ENCODE assay signal across 1 cellular context in the genomic region with DNA sequence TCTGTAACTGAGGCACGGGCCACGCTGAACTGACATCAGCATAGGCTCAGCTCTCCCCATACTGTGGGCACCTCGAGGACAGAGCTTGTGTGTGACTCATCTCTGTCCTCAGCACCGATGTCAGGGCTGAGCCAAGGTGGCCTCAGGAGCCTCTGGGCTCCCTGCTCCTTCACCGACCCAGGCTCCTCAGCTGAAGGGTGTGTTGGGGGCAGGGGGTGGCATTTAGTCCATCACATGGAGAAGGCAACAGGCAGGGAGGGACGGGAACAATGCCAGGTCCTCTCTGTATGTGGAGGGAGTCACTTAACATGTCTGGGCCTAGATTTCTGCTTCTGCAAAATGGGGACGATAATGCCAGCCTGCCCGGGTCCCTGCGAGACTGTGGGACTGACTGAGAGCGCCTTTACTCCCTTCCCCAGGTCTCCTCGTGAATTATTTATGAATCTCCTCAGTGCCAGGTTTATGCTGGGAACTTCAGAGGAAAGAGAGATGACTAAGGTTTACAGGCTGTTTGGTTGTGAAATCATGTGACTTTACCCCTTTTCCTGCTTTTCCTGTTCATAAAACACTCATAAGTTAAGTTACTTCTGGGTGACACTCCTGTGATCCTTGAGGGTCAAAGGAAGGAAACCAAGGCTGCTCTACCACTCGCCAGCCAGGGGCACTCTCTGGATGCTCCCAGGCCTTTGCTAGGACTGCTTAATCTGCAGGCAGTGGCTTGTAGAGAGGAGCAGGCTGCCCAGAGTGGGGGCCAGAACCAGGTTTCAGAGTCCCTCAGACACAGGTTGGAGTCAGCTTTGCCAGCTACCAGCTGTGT.
TF ChIP-seq lines count a peak whose summit lies in the region.

No MANE protein-coding gene starts in this region.

TF ChIP-seq in WTC11, 78 proteins besides CTCF, POLR2A, EP300 and RAD21 (continued from another document):
- TF ChIP-seq, protein P1, sequence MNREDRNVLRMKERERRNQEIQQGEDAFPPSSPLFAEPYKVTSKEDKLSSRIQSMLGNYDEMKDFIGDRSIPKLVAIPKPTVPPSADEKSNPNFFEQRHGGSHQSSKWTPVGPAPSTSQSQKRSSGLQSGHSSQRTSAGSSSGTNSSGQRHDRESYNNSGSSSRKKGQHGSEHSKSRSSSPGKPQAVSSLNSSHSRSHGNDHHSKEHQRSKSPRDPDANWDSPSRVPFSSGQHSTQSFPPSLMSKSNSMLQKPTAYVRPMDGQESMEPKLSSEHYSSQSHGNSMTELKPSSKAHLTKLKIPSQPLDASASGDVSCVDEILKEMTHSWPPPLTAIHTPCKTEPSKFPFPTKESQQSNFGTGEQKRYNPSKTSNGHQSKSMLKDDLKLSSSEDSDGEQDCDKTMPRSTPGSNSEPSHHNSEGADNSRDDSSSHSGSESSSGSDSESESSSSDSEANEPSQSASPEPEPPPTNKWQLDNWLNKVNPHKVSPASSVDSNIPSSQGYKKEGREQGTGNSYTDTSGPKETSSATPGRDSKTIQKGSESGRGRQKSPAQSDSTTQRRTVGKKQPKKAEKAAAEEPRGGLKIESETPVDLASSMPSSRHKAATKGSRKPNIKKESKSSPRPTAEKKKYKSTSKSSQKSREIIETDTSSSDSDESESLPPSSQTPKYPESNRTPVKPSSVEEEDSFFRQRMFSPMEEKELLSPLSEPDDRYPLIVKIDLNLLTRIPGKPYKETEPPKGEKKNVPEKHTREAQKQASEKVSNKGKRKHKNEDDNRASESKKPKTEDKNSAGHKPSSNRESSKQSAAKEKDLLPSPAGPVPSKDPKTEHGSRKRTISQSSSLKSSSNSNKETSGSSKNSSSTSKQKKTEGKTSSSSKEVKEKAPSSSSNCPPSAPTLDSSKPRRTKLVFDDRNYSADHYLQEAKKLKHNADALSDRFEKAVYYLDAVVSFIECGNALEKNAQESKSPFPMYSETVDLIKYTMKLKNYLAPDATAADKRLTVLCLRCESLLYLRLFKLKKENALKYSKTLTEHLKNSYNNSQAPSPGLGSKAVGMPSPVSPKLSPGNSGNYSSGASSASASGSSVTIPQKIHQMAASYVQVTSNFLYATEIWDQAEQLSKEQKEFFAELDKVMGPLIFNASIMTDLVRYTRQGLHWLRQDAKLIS (CRISPR knock-in tag; IDR thresholded peaks at IDR 0.05; ENCODE audit: borderline replicate concordance) = no peak
- TF ChIP-seq, protein P2, sequence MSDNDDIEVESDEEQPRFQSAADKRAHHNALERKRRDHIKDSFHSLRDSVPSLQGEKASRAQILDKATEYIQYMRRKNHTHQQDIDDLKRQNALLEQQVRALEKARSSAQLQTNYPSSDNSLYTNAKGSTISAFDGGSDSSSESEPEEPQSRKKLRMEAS (CRISPR knock-in tag; IDR thresholded peaks at IDR 0.05) = no peak
- TF ChIP-seq, protein P3, sequence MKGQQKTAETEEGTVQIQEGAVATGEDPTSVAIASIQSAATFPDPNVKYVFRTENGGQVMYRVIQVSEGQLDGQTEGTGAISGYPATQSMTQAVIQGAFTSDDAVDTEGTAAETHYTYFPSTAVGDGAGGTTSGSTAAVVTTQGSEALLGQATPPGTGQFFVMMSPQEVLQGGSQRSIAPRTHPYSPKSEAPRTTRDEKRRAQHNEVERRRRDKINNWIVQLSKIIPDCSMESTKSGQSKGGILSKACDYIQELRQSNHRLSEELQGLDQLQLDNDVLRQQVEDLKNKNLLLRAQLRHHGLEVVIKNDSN (CRISPR knock-in tag; IDR thresholded peaks at IDR 0.05) = no peak
- TF ChIP-seq, protein P4, sequence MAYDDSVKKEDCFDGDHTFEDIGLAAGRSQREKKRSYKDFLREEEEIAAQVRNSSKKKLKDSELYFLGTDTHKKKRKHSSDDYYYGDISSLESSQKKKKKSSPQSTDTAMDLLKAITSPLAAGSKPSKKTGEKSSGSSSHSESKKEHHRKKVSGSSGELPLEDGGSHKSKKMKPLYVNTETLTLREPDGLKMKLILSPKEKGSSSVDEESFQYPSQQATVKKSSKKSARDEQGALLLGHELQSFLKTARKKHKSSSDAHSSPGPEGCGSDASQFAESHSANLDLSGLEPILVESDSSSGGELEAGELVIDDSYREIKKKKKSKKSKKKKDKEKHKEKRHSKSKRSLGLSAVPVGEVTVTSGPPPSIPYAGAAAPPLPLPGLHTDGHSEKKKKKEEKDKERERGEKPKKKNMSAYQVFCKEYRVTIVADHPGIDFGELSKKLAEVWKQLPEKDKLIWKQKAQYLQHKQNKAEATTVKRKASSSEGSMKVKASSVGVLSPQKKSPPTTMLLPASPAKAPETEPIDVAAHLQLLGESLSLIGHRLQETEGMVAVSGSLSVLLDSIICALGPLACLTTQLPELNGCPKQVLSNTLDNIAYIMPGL (CRISPR knock-in tag; IDR thresholded peaks at IDR 0.05) = no peak
- TF ChIP-seq ZNF416 (CRISPR knock-in tag; IDR thresholded peaks at IDR 0.05) = no peak
